ENCODE assay signal across 32 cellular contexts in the genomic region with DNA sequence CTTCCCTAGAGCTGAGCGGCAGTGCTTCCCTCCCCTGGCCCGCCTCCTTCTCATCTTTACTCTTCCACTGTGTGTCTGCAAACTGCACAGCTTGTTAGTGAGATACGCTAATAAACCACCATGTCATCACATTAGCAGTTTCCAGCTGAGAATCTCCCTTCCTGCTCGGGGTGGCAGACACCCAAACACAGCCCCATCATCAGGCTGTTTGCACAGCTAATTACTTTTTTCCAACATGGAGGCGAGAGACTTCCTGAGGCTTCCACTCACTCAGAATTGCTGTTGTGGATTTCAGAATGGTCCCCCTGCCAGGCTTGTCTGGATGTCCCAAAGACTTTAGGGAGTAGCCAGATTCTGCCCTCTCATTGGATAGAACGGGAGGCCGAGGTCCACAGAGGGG.
"Had no signal": no experiment of that assay in that cellular context is flagged by ENCODE, and none has a peak within 500 bp of the region (broad histone marks: within the 10 kb centered on the region; RNA-seq: fewer than 3 reads in every experiment).

No MANE protein-coding gene starts in this region.

- DNase-seq: activated CD4-positive, alpha-beta memory T cell treated with anti-CD3 and anti-CD28 coated beads for 36 hours; activated CD4-positive, alpha-beta T cell treated with anti-CD3 and anti-CD28 coated beads for 36 hours; activated CD4-positive, alpha-beta T cell treated with anti-CD3 and anti-CD28 coated beads, Interleukin-2, amount 10 ng/mL, durations not matched to agents 24 days and 14 days; activated CD4-positive, CD25-positive, alpha-beta regulatory T cell; activated CD4-positive, CD25-positive, alpha-beta regulatory T cell treated with anti-CD3 and anti-CD28 coated beads, Interleukin-2, amount 50 U/mL, for 72 hours; activated CD8-positive, alpha-beta memory T cell treated with anti-CD3 and anti-CD28 coated beads, Interleukin-2, amount 10 ng/mL, durations not matched to agents 7 days and 5 days; activated CD8-positive, alpha-beta memory T cell treated with anti-CD3 and anti-CD28 coated beads, Interleukin-2, amount 50 U/mL, for 4 hours; activated CD8-positive, alpha-beta T cell treated with anti-CD3 and anti-CD28 coated beads, Interleukin-2, amount 10 ng/mL, durations not matched to agents 7 days and 5 days; activated gamma-delta T cell; activated naive CD4-positive, alpha-beta T cell; activated naive CD4-positive, alpha-beta T cell treated with anti-CD3 and anti-CD28 coated beads, Interleukin-2, amount 10 ng/mL, durations not matched to agents 7 days and 5 days; activated naive CD8-positive, alpha-beta T cell treated with anti-CD3 and anti-CD28 coated beads, Interleukin-2, amount 10 ng/mL, durations not matched to agents 7 days and 5 days; activated T-cell treated with anti-CD3 and anti-CD28 coated beads, Interleukin-2, amount 50 U/mL, for 1 hour; activated T-cell treated with anti-CD3 and anti-CD28 coated beads, Interleukin-2, amount 50 U/mL, for 48 hours; central memory CD4-positive, alpha-beta T cell; cerebellar nuclear complex; colonic mucosa; effector CD8-positive, alpha-beta T cell; foreskin fibroblast; gastrocnemius medialis; glutamatergic neuron; heart left ventricle; T-helper 17 cell had no signal

- H3K27me3 Mint-ChIP-seq: activated CD8-positive, alpha-beta memory T cell treated with anti-CD3 and anti-CD28 coated beads, Interleukin-2, amount 10 ng/mL, durations not matched to agents 7 days and 5 days; activated naive CD8-positive, alpha-beta T cell treated with anti-CD3 and anti-CD28 coated beads, Interleukin-2, amount 10 ng/mL, durations not matched to agents 7 days and 5 days had no signal

- H3K4me3 Mint-ChIP-seq: activated CD4-positive, alpha-beta memory T cell treated with anti-CD3 and anti-CD28 coated beads for 36 hours; activated CD4-positive, alpha-beta T cell treated with anti-CD3 and anti-CD28 coated beads for 36 hours; activated CD4-positive, alpha-beta T cell treated with anti-CD3 and anti-CD28 coated beads, Interleukin-2, amount 10 ng/mL, durations not matched to agents 24 days and 14 days; activated CD8-positive, alpha-beta memory T cell treated with anti-CD3 and anti-CD28 coated beads, Interleukin-2, amount 10 ng/mL, durations not matched to agents 7 days and 5 days; activated CD8-positive, alpha-beta T cell treated with anti-CD3 and anti-CD28 coated beads, Interleukin-2, amount 10 ng/mL, durations not matched to agents 7 days and 5 days; activated naive CD4-positive, alpha-beta T cell treated with anti-CD3 and anti-CD28 coated beads, Interleukin-2, amount 10 ng/mL, durations not matched to agents 7 days and 5 days; activated naive CD8-positive, alpha-beta T cell treated with anti-CD3 and anti-CD28 coated beads, Interleukin-2, amount 10 ng/mL, durations not matched to agents 7 days and 5 days; activated T-helper 1 cell treated with anti-CD3 and anti-CD28 coated beads, Interleukin-12 subunit alpha, Interleukin-12 subunit beta, Interleukin-2, Interleukin-4 antibody, amounts not matched to agents 30 ng/mL and 10 ng/mL and 1 ng/mL, durations not matched to agents 14 hours and 24 hours and 36 hours; T-helper 17 cell; T-helper 2 cell treated with Interferon-gamma antibody and Interleukin-4, amounts not matched to agents 5 μg/mL and 100 μg/mL, for 36 hours had no signal

- H3K36me3 Mint-ChIP-seq: activated CD4-positive, alpha-beta memory T cell treated with anti-CD3 and anti-CD28 coated beads for 36 hours; activated CD8-positive, alpha-beta memory T cell treated with anti-CD3 and anti-CD28 coated beads, Interleukin-2, amount 10 ng/mL, durations not matched to agents 7 days and 5 days; activated naive CD4-positive, alpha-beta T cell treated with anti-CD3 and anti-CD28 coated beads, Interleukin-2, amount 10 ng/mL, durations not matched to agents 7 days and 5 days; activated naive CD8-positive, alpha-beta T cell treated with anti-CD3 and anti-CD28 coated beads, Interleukin-2, amount 10 ng/mL, durations not matched to agents 7 days and 5 days; brain had no signal

- H3K27ac Mint-ChIP-seq: activated CD4-positive, alpha-beta memory T cell treated with anti-CD3 and anti-CD28 coated beads for 36 hours; activated CD4-positive, alpha-beta T cell treated with anti-CD3 and anti-CD28 coated beads for 36 hours; activated CD4-positive, alpha-beta T cell treated with anti-CD3 and anti-CD28 coated beads, Interleukin-2, amount 10 ng/mL, durations not matched to agents 24 days and 14 days; activated CD8-positive, alpha-beta memory T cell treated with anti-CD3 and anti-CD28 coated beads, Interleukin-2, amount 10 ng/mL, durations not matched to agents 7 days and 5 days; activated CD8-positive, alpha-beta T cell treated with anti-CD3 and anti-CD28 coated beads, Interleukin-2, amount 10 ng/mL, durations not matched to agents 7 days and 5 days; activated naive CD4-positive, alpha-beta T cell treated with anti-CD3 and anti-CD28 coated beads, Interleukin-2, amount 10 ng/mL, durations not matched to agents 7 days and 5 days; activated naive CD4-positive, alpha-beta T cell treated with anti-CD3 and anti-CD28 coated beads, Interleukin-2, amount 50 U/mL, for 72 hours; activated naive CD8-positive, alpha-beta T cell treated with anti-CD3 and anti-CD28 coated beads, Interleukin-2, amount 10 ng/mL, durations not matched to agents 7 days and 5 days; activated T-helper 1 cell treated with anti-CD3 and anti-CD28 coated beads, Interleukin-12 subunit alpha, Interleukin-12 subunit beta, Interleukin-2, Interleukin-4 antibody, amounts not matched to agents 30 ng/mL and 10 ng/mL and 1 ng/mL, durations not matched to agents 14 hours and 24 hours and 36 hours; activated T-helper 2 cell treated with anti-CD3 and anti-CD28 coated beads, Interferon-gamma antibody, Interleukin-2, Interleukin-4, amounts not matched to agents 10 μg/mL and 5 μg/mL and 100 μg/mL, durations not matched to agents 14 hours and 24 hours and 36 hours; T-helper 17 cell; T-helper 2 cell treated with Interferon-gamma antibody and Interleukin-4, amounts not matched to agents 5 μg/mL and 100 μg/mL, for 36 hours had no signal

- H3K4me3 ChIP-seq: ascending aorta, breast epithelium, cardiac muscle cell, colonic mucosa, gastrocnemius medialis, heart left ventricle had no signal

- H3K36me3 ChIP-seq: ascending aorta, breast epithelium, cardiac muscle cell, colonic mucosa, gastrocnemius medialis, heart left ventricle had no signal

- ATAC-seq: activated CD4-positive, alpha-beta T cell treated with anti-CD3 and anti-CD28 coated beads for 36 hours; activated CD8-positive, alpha-beta memory T cell treated with anti-CD3 and anti-CD28 coated beads, Interleukin-2, amount 10 ng/mL, durations not matched to agents 7 days and 5 days; activated CD8-positive, alpha-beta T cell treated with anti-CD3 and anti-CD28 coated beads, Interleukin-2, amount 10 ng/mL, durations not matched to agents 7 days and 5 days; activated naive CD4-positive, alpha-beta T cell treated with anti-CD3 and anti-CD28 coated beads, Interleukin-2, amount 50 U/mL, for 72 hours; esophagus mucosa; gastrocnemius medialis; heart left ventricle; T-helper 17 cell had no signal

- H3K4me1 Mint-ChIP-seq: activated CD4-positive, alpha-beta T cell treated with anti-CD3 and anti-CD28 coated beads for 36 hours; activated CD8-positive, alpha-beta memory T cell treated with anti-CD3 and anti-CD28 coated beads, Interleukin-2, amount 10 ng/mL, durations not matched to agents 7 days and 5 days; activated naive CD4-positive, alpha-beta T cell treated with anti-CD3 and anti-CD28 coated beads, Interleukin-2, amount 10 ng/mL, durations not matched to agents 7 days and 5 days; T-helper 17 cell had no signal

- H3K27me3 ChIP-seq: ascending aorta, breast epithelium, cardiac muscle cell, colonic mucosa, gastrocnemius medialis had no signal

- H3K9me3 ChIP-seq: ascending aorta, breast epithelium, colonic mucosa, gastrocnemius medialis had no signal

- H3K4me1 ChIP-seq: ascending aorta, breast epithelium, colonic mucosa, gastrocnemius medialis, heart left ventricle had no signal

- H3K27ac ChIP-seq: ascending aorta, breast epithelium, cardiac muscle cell, colonic mucosa, gastrocnemius medialis, heart left ventricle had no signal
